1 cellular context compared by ENCODE assay signal in the genomic region with DNA sequence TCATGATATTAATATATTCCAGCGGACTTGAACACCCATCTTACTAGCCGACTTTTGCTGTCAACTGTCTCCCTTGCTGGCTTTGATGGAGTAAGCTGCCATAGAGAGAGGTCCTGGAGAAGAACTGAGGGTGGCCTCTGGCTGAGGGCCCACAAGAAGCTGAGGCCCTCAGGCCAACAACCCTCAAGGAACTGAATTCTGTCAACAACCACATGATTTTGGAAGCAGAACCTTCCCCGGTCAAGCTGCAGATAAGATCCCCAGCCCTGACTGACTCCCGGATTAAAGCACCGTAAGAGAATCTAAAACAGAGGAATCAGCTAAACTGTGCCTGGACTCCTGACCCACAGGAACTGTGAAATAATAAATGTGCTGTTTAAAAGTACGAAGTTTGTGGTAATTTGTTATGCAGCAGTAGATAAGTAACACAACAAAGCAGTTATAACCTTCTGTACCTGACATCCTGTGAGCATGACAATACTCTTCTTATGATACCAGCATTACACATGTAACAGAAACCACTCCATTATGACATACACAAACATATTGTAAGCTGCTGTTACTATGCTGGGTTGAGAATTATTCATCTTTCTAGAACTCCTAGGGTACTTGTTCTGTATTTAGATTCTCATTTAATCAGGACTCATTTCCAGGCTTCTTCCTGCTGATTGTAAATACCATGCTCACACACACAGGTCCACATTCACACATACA.
A peak's percentile ranks its signal among the peaks of the same experiment; 100 is the strongest.
TF ChIP-seq lines count a peak whose summit lies in the region.

No MANE protein-coding gene starts in this region.

TF ChIP-seq in K562, 482 proteins besides CTCF, POLR2A, EP300 and RAD21 (continued from another document):
- TF ChIP-seq CREB3L1 (IDR thresholded peaks at IDR 0.05; ENCODE audit: borderline replicate concordance, low read depth), result no peak
- TF ChIP-seq, protein P1, sequence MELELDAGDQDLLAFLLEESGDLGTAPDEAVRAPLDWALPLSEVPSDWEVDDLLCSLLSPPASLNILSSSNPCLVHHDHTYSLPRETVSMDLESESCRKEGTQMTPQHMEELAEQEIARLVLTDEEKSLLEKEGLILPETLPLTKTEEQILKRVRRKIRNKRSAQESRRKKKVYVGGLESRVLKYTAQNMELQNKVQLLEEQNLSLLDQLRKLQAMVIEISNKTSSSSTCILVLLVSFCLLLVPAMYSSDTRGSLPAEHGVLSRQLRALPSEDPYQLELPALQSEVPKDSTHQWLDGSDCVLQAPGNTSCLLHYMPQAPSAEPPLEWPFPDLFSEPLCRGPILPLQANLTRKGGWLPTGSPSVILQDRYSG (tag; conservative IDR thresholded peaks at IDR 0.05; ENCODE audit: low read depth), result 0 out of 2 replicates have a peak, but pooled peaks have one; percentile 49
- no peak for TF ChIP-seq ZNF239 (CRISPR knock-in tag; IDR thresholded peaks at IDR 0.05)
- TF ChIP-seq SAP30 (IDR thresholded peaks at IDR 0.05; ENCODE audit: borderline replicate concordance, insufficient read depth, low read depth, low read length, poor library complexity, severe bottlenecking), result no peak
- no peak for TF ChIP-seq REST (CRISPR knock-in tag; IDR thresholded peaks at IDR 0.05; ENCODE audit: low read depth)
- TF ChIP-seq ZNF23 (CRISPR knock-in tag; IDR thresholded peaks at IDR 0.05), result no peak
- peak; percentile 37 for TF ChIP-seq RBBP5 (IDR thresholded peaks at IDR 0.05; ENCODE audit: borderline replicate concordance, insufficient read depth, low read length, poor library complexity, severe bottlenecking)
